In genomic region chr16:75252049-75252864, GRCh38 we compare ENCODE assay signal across 9 cellular contexts. TPM values are rescaled to one million over a fixed set of nuclear protein-coding genes. Genes with fewer than 3 reads are reported as not detected.
A peak's percentile ranks its signal among the peaks of the same experiment; 100 is the strongest.
DNase-seq lines count a peak whose midpoint lies in the region; ATAC-seq, FAIRE-seq and TF ChIP-seq lines count a peak whose summit lies in the region.
"Had no signal": no experiment of that assay in that cellular context is flagged by ENCODE, and none has a peak within 500 bp of the region (broad histone marks: within the 10 kb centered on the region; RNA-seq: fewer than 3 reads in every experiment).

No MANE protein-coding gene starts in this region.

- TF ChIP-seq EP300 in HepG2 (IDR thresholded peaks at IDR 0.05; ENCODE audit: low read depth in 2 of 2, low read length in 2 of 2) = no peak
- no peak for TF ChIP-seq EP300 in HepG2 (CRISPR knock-in tag; IDR thresholded peaks at IDR 0.05; ENCODE audit: borderline replicate concordance)

- peak overlapping the region; percentile 86 for H4K5ac ChIP-seq in IMR-90 (ENCODE audit: low read depth, low read length)

- H3K27ac ChIP-seq in IMR-90 (ENCODE audit: insufficient read depth, low read length) (peak overlapping the region; percentile 98), HepG2 (ENCODE audit: extremely low read length, insufficient read depth, low read length) (peak overlapping the region; percentile 80), subcutaneous abdominal adipose tissue (ENCODE audit: low read depth, low read length) (peak overlapping the region; percentile 84)

- no TSS peak for BruUV-seq in IMR-90 (replicated peaks; lab: Mats Ljungman, UMichigan)
- TSS peak; percentile 74 for BruUV-seq in HepG2 (replicated peaks; lab: Mats Ljungman, UMichigan)

- H3K4me1 ChIP-seq in IMR-90 (ENCODE audit: control insufficient read depth, insufficient read depth, low read length) (peaks cover 75% of the 10 kb centered on the region), HepG2 (ENCODE audit: insufficient read depth, low read length) (peaks cover 84% of the 10 kb centered on the region), subcutaneous abdominal adipose tissue (ENCODE audit: control insufficient read depth in 5 of 5, insufficient read depth in 5 of 5, low read length in 5 of 5) (peaks cover 20 to 94% (median 87%) of the 10 kb centered on the region in 5 donors)

- no peaks in the 10 kb centered on the region for H3K9me3 Mint-ChIP-seq in brain

- H4K91ac ChIP-seq in IMR-90 (ENCODE audit: insufficient read depth, low read depth, low read length) = peak overlapping the region; percentile 99

- H3K27ac Mint-ChIP-seq in brain = peak overlapping the region; percentile 76 to 92 (median 83)

- ATAC-seq in IMR-90 (ENCODE audit: low read depth) (no peak), HepG2 (peak; percentile 3), GM21360 (IDR thresholded peaks at IDR 0.05; ENCODE audit: unreplicated experiment) (no peak), HG03108 (IDR thresholded peaks at IDR 0.05; ENCODE audit: unreplicated experiment) (no peak)

- TF ChIP-seq RAD21 in IMR-90 (IDR thresholded peaks at IDR 0.05; ENCODE audit: low read length) (no peak), HepG2 (CRISPR knock-in tag; IDR thresholded peaks at IDR 0.05) (no peak)

- H3K27me3 ChIP-seq in IMR-90 (ENCODE audit: control insufficient read depth, insufficient read depth, low read length) (no peaks in the 10 kb centered on the region), HepG2 (ENCODE audit: control insufficient read depth in 1 of 2, insufficient read depth in 2 of 2, low read length in 2 of 2) (no peaks in the 10 kb centered on the region; a peak in 1 of 5 replicates), subcutaneous abdominal adipose tissue (ENCODE audit: control insufficient read depth in 5 of 5, insufficient read depth in 4 of 5, low read length in 5 of 5) (peaks cover 0 to 3% (median 0%) of the 10 kb centered on the region in 5 donors)

- H3K4me3 ChIP-seq in IMR-90 (ENCODE audit: insufficient read depth, low read depth, low read length) (no peak overlapping the region), HepG2 (replicated peaks in 1 of 3; ENCODE audit: insufficient read depth in 1 of 3, low read depth in 2 of 3, low read length in 3 of 3) (peak overlapping the region; percentile 34 to 70 (median 43)), subcutaneous abdominal adipose tissue (ENCODE audit: low read depth in 1 of 5, low read length in 5 of 5) (peak overlapping the region; percentile 40 to 59 (median 47))

- peak overlapping the region; percentile 71 for H3K4me2 ChIP-seq in IMR-90 (ENCODE audit: low read depth, low read length)
- peak overlapping the region; percentile 97 for H3K4me2 ChIP-seq in HepG2 (ENCODE audit: low read depth, low read length)

- peak overlapping the region; percentile 99 for H2AK9ac ChIP-seq in IMR-90 (replicated peaks; ENCODE audit: low read depth, low read length, poor library complexity)

- H4K20me1 ChIP-seq in IMR-90 (ENCODE audit: insufficient read depth, low read length) = peaks cover 81% of the 10 kb centered on the region
- peaks cover 50% of the 10 kb centered on the region for H4K20me1 ChIP-seq in HepG2 (ENCODE audit: insufficient read depth, low read length)

- peaks cover 0 to 62% of the 10 kb centered on the region in 2 experiments; a peak in 3 of 4 replicates for H3K79me1 ChIP-seq in IMR-90 (ENCODE audit: low read depth in 1 of 2, low read length in 2 of 2)

- peak overlapping the region; percentile 94 for H3K14ac ChIP-seq in IMR-90 (replicated peaks; ENCODE audit: low read depth, low read length)

- TF ChIP-seq POLR2A in IMR-90 (IDR thresholded peaks at IDR 0.05; ENCODE audit: low read depth, low read length) (no peak), HepG2 (IDR thresholded peaks at IDR 0.05; ENCODE audit: insufficient read depth in 1 of 2, low read depth in 2 of 2, low read length in 2 of 2) (no peak)

- peak overlapping the region; percentile 64 for H3K56ac ChIP-seq in IMR-90 (ENCODE audit: extremely low read depth, insufficient read depth, low read length)

- 61% methylated on average over 18 of the region's 24 CpGs; no CpG with 5 or more reads in 1 of the 2 experiments for WGBS in IMR-90 (ENCODE audit: extremely low coverage in 2 of 2, insufficient read length in 1 of 2), 2 experiments
- 30% methylated on average over 24 of the region's 24 CpGs for WGBS in HepG2 (ENCODE audit: low lambda C conversion rate)

- H3K18ac ChIP-seq in IMR-90 (ENCODE audit: low read depth, low read length) = peak overlapping the region; percentile 94

- TF ChIP-seq CTCF in IMR-90 (conservative IDR thresholded peaks at IDR 0.05; ENCODE audit: low read depth, low read length) (no peak), brain (conservative IDR thresholded peaks at IDR 0.05) (no peak), HepG2 (CRISPR knock-in tag; IDR thresholded peaks at IDR 0.05) (no peak)

- H3K4me1 Mint-ChIP-seq in brain = peaks cover 81% of the 10 kb centered on the region

- H3K36me3 ChIP-seq in IMR-90 (ENCODE audit: control insufficient read depth, insufficient read depth, low read length) (peaks cover under 1% of the 10 kb centered on the region; the same call in 1 of the 2 replicates), HepG2 (replicated peaks in 1 of 2; ENCODE audit: control insufficient read depth in 1 of 2, insufficient read depth in 2 of 2, low read length in 2 of 2) (peaks cover 0 to 6% of the 10 kb centered on the region in 2 experiments; a peak in 2 of 5 replicates), subcutaneous abdominal adipose tissue (ENCODE audit: control insufficient read depth in 5 of 5, insufficient read depth in 5 of 5, low read length in 5 of 5) (no peaks in the 10 kb centered on the region)

- intact Hi-C loops in IMR-90 (cut with micrococcal nuclease) (loop anchor here (5.0 kb wide), 1 partner anchor 130 kb away; no protein-coding TSS in a partner anchor), HepG2 (cut with micrococcal nuclease; ENCODE audit: unreplicated experiment) (loop anchor here (5.0 kb wide), 1 partner anchor 135 kb away; no protein-coding TSS in a partner anchor)

- POLR2A ChIA-PET in IMR-90 (lab: Charles Lee; ENCODE audit: unreplicated experiment) = no interaction called here
- POLR2A ChIA-PET in HepG2 (lab: Yijun Ruan, JAX) = interaction anchor here (0.8 to 14.7 kb wide), 6 partner anchors 12 to 76 kb away, joined by 3 to 312 read pairs (median 11); no protein-coding TSS in a partner anchor

- peak overlapping the region; percentile 92 to 94 for H4K8ac ChIP-seq in IMR-90 (ENCODE audit: low read depth in 2 of 2, low read length in 2 of 2)

- peak overlapping the region; percentile 99 for H2AK5ac ChIP-seq in IMR-90 (ENCODE audit: low read depth, low read length)

- H2BK5ac ChIP-seq in IMR-90 (ENCODE audit: low read depth, low read length, poor library complexity, severe bottlenecking) = peak overlapping the region; percentile 99

- CTCF ChIA-PET in IMR-90 (lab: Yijun Ruan, JAX) (no interaction called here), HepG2 (lab: Yijun Ruan, JAX; ENCODE audit: low intra/inter-chr PET ratio, low total read pairs) (no interaction called here)

- H3K9ac ChIP-seq in IMR-90 (ENCODE audit: low read depth, low read length) = peak overlapping the region; percentile 80
- H3K9ac ChIP-seq in HepG2 (ENCODE audit: insufficient read depth, low read depth, low read length) = peak overlapping the region; percentile 70
- H3K9ac ChIP-seq in subcutaneous abdominal adipose tissue (ENCODE audit: low read length in 5 of 5) = peak overlapping the region in 4 of 5 donors; percentile 12 to 64 (median 38)

- peak overlapping the region; percentile 98 for H3K4ac ChIP-seq in IMR-90 (ENCODE audit: low read depth, low read length)

- peaks cover 36% of the 10 kb centered on the region for H3K9me1 ChIP-seq in IMR-90 (ENCODE audit: insufficient read depth, low read length)

- peak overlapping the region; percentile 99 for H3K23ac ChIP-seq in IMR-90 (ENCODE audit: low read depth, low read length)

- H3K9me3 ChIP-seq in IMR-90 (ENCODE audit: control insufficient read depth, insufficient read depth, low read length) = no peaks in the 10 kb centered on the region
- no peaks in the 10 kb centered on the region for H3K9me3 ChIP-seq in HepG2 (ENCODE audit: low read length)
- no peaks in the 10 kb centered on the region for H3K9me3 ChIP-seq in subcutaneous abdominal adipose tissue (ENCODE audit: control insufficient read depth in 5 of 5, low read length in 5 of 5)

- in situ Hi-C loops in IMR-90 (cut with MboI; ENCODE audit: low sequenced_read_pairs) = no loop called here
- in situ Hi-C loops in HepG2 (cut with HindIII; ENCODE audit: extremely low pct_ligation_motif_present, low pct_unique_long_range_greater_than_20kb) = no loop called here

- peak; percentile 8 for FAIRE-seq in HepG2 (lab: Jason Lieb, UNC)

- H3K79me2 ChIP-seq in HepG2 (ENCODE audit: insufficient read depth, low read length) = peaks cover 89% of the 10 kb centered on the region

- H3K27me3 Mint-ChIP-seq in brain = peaks cover 5% of the 10 kb centered on the region

- dilution Hi-C loops in IMR-90 (cut with HindIII; ENCODE audit: low sequenced_read_pairs, unreplicated experiment) = no loop called here

- peak overlapping the region; percentile 77; the same call in 2 of the 3 replicates for H2BK15ac ChIP-seq in IMR-90 (ENCODE audit: low read depth, low read length)

- DNase-seq in IMR-90 (no peak), HepG2 (ENCODE audit: low spot score) (no peak), NAMALWA (ENCODE audit: low spot score) (no peak), 8988T (no peak)

- peak overlapping the region; percentile 96 for H2BK120ac ChIP-seq in IMR-90 (ENCODE audit: low read depth, low read length)

- H2AFZ ChIP-seq in IMR-90 (replicated peaks; ENCODE audit: low read length, poor library complexity) (peak overlapping the region; percentile 80), HepG2 (ENCODE audit: low read length) (no peak overlapping the region)

- peak overlapping the region; percentile 85 for H2BK20ac ChIP-seq in IMR-90 (ENCODE audit: low read depth, low read length)

- peak overlapping the region; percentile 74 to 81 (median 79) for H3K4me3 Mint-ChIP-seq in brain

- H3K36me3 Mint-ChIP-seq in brain = no peaks in the 10 kb centered on the region

RNA-seq across cellular contexts. Expression of gene BCAR1, which starts 0.8 kb away (rescaled TPM):
- total RNA-seq in IMR-90 (2012; rRNA removed) = 17.8 and 18.1 TPM in 2 replicates
- 99.4 and 127 TPM in 2 replicates for polyA plus RNA-seq in IMR-90 (2012; rRNA removed)
- polyA plus RNA-seq in IMR-90 (2012; cell fraction: cytosol; rRNA removed) = 84.8 and 140 TPM in 2 replicates
- 214 and 473 TPM in 2 replicates for polyA plus RNA-seq in IMR-90 (2012; cell fraction: nucleus; rRNA removed; ENCODE audit: low replicate concordance)
- 76.8 TPM for polyA plus RNA-seq in brain (ENCODE audit: insufficient read depth, low read depth, low replicate concordance)
- 35.9 and 48.1 TPM in 2 replicates for total RNA-seq in HepG2 (2016; rRNA removed; fragmentation: Illumina TruSeq; extraction: Trizol)
- total RNA-seq in HepG2 (2016; cell fraction: cytosol; rRNA removed; fragmentation: Illumina TruSeq; extraction: Trizol; ENCODE audit: low read depth) = 13.1 and 14.5 TPM in 2 replicates
- total RNA-seq in HepG2 (2016; cell fraction: insoluble cytoplasmic fraction; rRNA removed; fragmentation: Illumina TruSeq; extraction: Trizol) = 33.1 and 51.1 TPM in 2 replicates
- 38.7 and 43.1 TPM in 2 replicates for total RNA-seq in HepG2 (2016; cell fraction: membrane; rRNA removed; fragmentation: Illumina TruSeq; extraction: Trizol)
- 38.1 and 45.0 TPM in 2 replicates for total RNA-seq in HepG2 (2016; cell fraction: nucleus; rRNA removed; fragmentation: Illumina TruSeq; extraction: Trizol)
- 51.7 and 57.8 TPM in 2 replicates for polyA plus RNA-seq in HepG2 (2011; rRNA removed)
- polyA plus RNA-seq in HepG2 (2011; cell fraction: cytosol; rRNA removed) = 31.6 and 53.3 TPM in 2 replicates
- 202 and 242 TPM in 2 replicates for polyA plus RNA-seq in HepG2 (2011; cell fraction: nucleus; rRNA removed)
- polyA plus RNA-seq in HepG2 (2012) = 39.6 and 65.3 TPM in 2 replicates
- polyA plus RNA-seq in HepG2 (2016; cell fraction: cytosol; fragmentation: Illumina TruSeq; extraction: Trizol; ENCODE audit: low read depth) = 13.2 and 13.9 TPM in 2 replicates
- 47.9 and 56.1 TPM in 2 replicates for polyA plus RNA-seq in HepG2 (2016; cell fraction: insoluble cytoplasmic fraction; fragmentation: Illumina TruSeq; extraction: Trizol; ENCODE audit: low read depth)
- 24.5 and 27.8 TPM in 2 replicates for polyA plus RNA-seq in HepG2 (2016; cell fraction: membrane; fragmentation: Illumina TruSeq; extraction: Trizol; ENCODE audit: low read depth)
- polyA plus RNA-seq in HepG2 (2016; cell fraction: nucleus; fragmentation: Illumina TruSeq; extraction: Trizol; ENCODE audit: insufficient read depth, low read depth) = 68.9 and 74.0 TPM in 2 replicates
- polyA minus RNA-seq in HepG2 (2011; rRNA and poly(A)+ RNA removed; ENCODE audit: low replicate concordance) = 35.0 and 120 TPM in 2 replicates
- polyA minus RNA-seq in HepG2 (2011; cell fraction: cytosol; rRNA and poly(A)+ RNA removed) = 32.5 and 33.4 TPM in 2 replicates
- polyA minus RNA-seq in HepG2 (2011; cell fraction: nucleus; rRNA and poly(A)+ RNA removed) = 77.6 and 107 TPM in 2 replicates

RNA-seq across cellular contexts. Expression of gene CTRB1, which starts 33.5 kb away (rescaled TPM):
- total RNA-seq in IMR-90 (2012; rRNA removed) (not detected in 2 replicates), HepG2 (2016; rRNA removed; fragmentation: Illumina TruSeq; extraction: Trizol) (not detected in 2 replicates)
- polyA plus RNA-seq in IMR-90 (2012; rRNA removed) (not detected in 2 replicates), brain (ENCODE audit: insufficient read depth, low read depth, low replicate concordance) (not detected), HepG2 (2011; rRNA removed) (0.55 TPM in 1 of 2 replicates, not detected in the other)
- not detected in 2 replicates for polyA plus RNA-seq in IMR-90 (2012; cell fraction: cytosol; rRNA removed)
- polyA plus RNA-seq in IMR-90 (2012; cell fraction: nucleus; rRNA removed; ENCODE audit: low replicate concordance) = not detected in 2 replicates
- total RNA-seq in HepG2 (2016; cell fraction: cytosol; rRNA removed; fragmentation: Illumina TruSeq; extraction: Trizol; ENCODE audit: low read depth) = not detected in 2 replicates
- total RNA-seq in HepG2 (2016; cell fraction: insoluble cytoplasmic fraction; rRNA removed; fragmentation: Illumina TruSeq; extraction: Trizol) = not detected in 2 replicates
- not detected in 2 replicates for total RNA-seq in HepG2 (2016; cell fraction: membrane; rRNA removed; fragmentation: Illumina TruSeq; extraction: Trizol)
- total RNA-seq in HepG2 (2016; cell fraction: nucleus; rRNA removed; fragmentation: Illumina TruSeq; extraction: Trizol) = not detected in 2 replicates
- 0.13 and 0.14 TPM in 2 replicates for polyA plus RNA-seq in HepG2 (2011; cell fraction: cytosol; rRNA removed)
- polyA plus RNA-seq in HepG2 (2011; cell fraction: nucleus; rRNA removed) = 0.47 TPM in 1 of 2 replicates, not detected in the other
- not detected in 2 replicates for polyA plus RNA-seq in HepG2 (2012)
- polyA plus RNA-seq in HepG2 (2016; cell fraction: cytosol; fragmentation: Illumina TruSeq; extraction: Trizol; ENCODE audit: low read depth) = not detected in 2 replicates
- polyA plus RNA-seq in HepG2 (2016; cell fraction: insoluble cytoplasmic fraction; fragmentation: Illumina TruSeq; extraction: Trizol; ENCODE audit: low read depth) = not detected in 2 replicates
- polyA plus RNA-seq in HepG2 (2016; cell fraction: membrane; fragmentation: Illumina TruSeq; extraction: Trizol; ENCODE audit: low read depth) = not detected in 2 replicates
- not detected in 2 replicates for polyA plus RNA-seq in HepG2 (2016; cell fraction: nucleus; fragmentation: Illumina TruSeq; extraction: Trizol; ENCODE audit: insufficient read depth, low read depth)
- polyA minus RNA-seq in HepG2 (2011; rRNA and poly(A)+ RNA removed; ENCODE audit: low replicate concordance) = not detected in 2 replicates
- polyA minus RNA-seq in HepG2 (2011; cell fraction: cytosol; rRNA and poly(A)+ RNA removed) = not detected in 2 replicates
- not detected in 2 replicates for polyA minus RNA-seq in HepG2 (2011; cell fraction: nucleus; rRNA and poly(A)+ RNA removed)
- total RNA-seq: lung microvascular endothelial cell had no signal

RNA-seq across cellular contexts. Expression of gene CTRB2, which starts 45.3 kb away (rescaled TPM):
- total RNA-seq in IMR-90 (2012; rRNA removed) = not detected in 2 replicates
- polyA plus RNA-seq in IMR-90 (2012; rRNA removed) = not detected in 2 replicates
- polyA plus RNA-seq in IMR-90 (2012; cell fraction: cytosol; rRNA removed) = not detected in 2 replicates
- polyA plus RNA-seq in IMR-90 (2012; cell fraction: nucleus; rRNA removed; ENCODE audit: low replicate concordance) = 0.09 TPM in 1 of 2 replicates, not detected in the other
- polyA plus RNA-seq in brain (ENCODE audit: insufficient read depth, low read depth, low replicate concordance) = not detected
- not detected in 2 replicates for total RNA-seq in HepG2 (2016; rRNA removed; fragmentation: Illumina TruSeq; extraction: Trizol)
- not detected in 2 replicates for total RNA-seq in HepG2 (2016; cell fraction: cytosol; rRNA removed; fragmentation: Illumina TruSeq; extraction: Trizol; ENCODE audit: low read depth)
- total RNA-seq in HepG2 (2016; cell fraction: insoluble cytoplasmic fraction; rRNA removed; fragmentation: Illumina TruSeq; extraction: Trizol) = not detected in 2 replicates
- total RNA-seq in HepG2 (2016; cell fraction: membrane; rRNA removed; fragmentation: Illumina TruSeq; extraction: Trizol) = not detected in 2 replicates
- not detected in 2 replicates for total RNA-seq in HepG2 (2016; cell fraction: nucleus; rRNA removed; fragmentation: Illumina TruSeq; extraction: Trizol)
- polyA plus RNA-seq in HepG2 (2011; rRNA removed) = 0.13 and 0.39 TPM in 2 replicates
- 0.13 TPM in 1 of 2 replicates, not detected in the other for polyA plus RNA-seq in HepG2 (2011; cell fraction: cytosol; rRNA removed)
- 0.53 TPM in 1 of 2 replicates, not detected in the other for polyA plus RNA-seq in HepG2 (2011; cell fraction: nucleus; rRNA removed)
- 0.78 and 0.89 TPM in 2 replicates for polyA plus RNA-seq in HepG2 (2012)
- 0.40 TPM in 1 of 2 replicates, not detected in the other for polyA plus RNA-seq in HepG2 (2016; cell fraction: cytosol; fragmentation: Illumina TruSeq; extraction: Trizol; ENCODE audit: low read depth)
- not detected in 2 replicates for polyA plus RNA-seq in HepG2 (2016; cell fraction: insoluble cytoplasmic fraction; fragmentation: Illumina TruSeq; extraction: Trizol; ENCODE audit: low read depth)
- polyA plus RNA-seq in HepG2 (2016; cell fraction: membrane; fragmentation: Illumina TruSeq; extraction: Trizol; ENCODE audit: low read depth) = 0.37 TPM in 1 of 2 replicates, not detected in the other
- polyA plus RNA-seq in HepG2 (2016; cell fraction: nucleus; fragmentation: Illumina TruSeq; extraction: Trizol; ENCODE audit: insufficient read depth, low read depth) = not detected in 2 replicates
- polyA minus RNA-seq in HepG2 (2011; rRNA and poly(A)+ RNA removed; ENCODE audit: low replicate concordance) = not detected in 2 replicates
- polyA minus RNA-seq in HepG2 (2011; cell fraction: cytosol; rRNA and poly(A)+ RNA removed) = not detected in 2 replicates
- not detected in 2 replicates for polyA minus RNA-seq in HepG2 (2011; cell fraction: nucleus; rRNA and poly(A)+ RNA removed)
- total RNA-seq: lung microvascular endothelial cell had no signal
